1 cellular context compared by ENCODE assay signal in the genomic region with DNA sequence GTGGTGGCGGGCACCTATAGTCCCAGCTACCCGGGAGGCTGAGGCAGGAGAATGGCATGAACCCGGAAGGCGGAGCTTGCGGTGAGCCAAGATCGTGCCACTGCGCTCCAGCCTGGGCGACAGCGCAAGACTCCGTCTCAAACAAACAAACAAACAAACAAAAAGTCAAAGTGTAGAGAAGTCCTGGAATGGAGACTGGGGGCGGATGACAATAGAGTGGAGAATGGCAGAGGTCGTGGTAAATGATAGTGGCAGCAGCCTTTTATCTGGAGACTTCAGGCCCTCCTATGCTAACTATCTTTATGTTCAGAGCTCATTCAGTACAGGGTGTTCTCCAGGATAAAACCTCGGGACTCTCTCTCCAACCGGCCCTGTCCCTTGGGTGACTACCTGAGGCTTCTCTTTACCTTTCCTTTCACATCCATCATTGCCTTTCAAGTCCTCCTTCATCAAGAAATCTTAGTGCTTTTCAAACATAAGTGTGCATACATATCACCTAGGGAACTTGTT.
TF ChIP-seq lines count a peak whose summit lies in the region.

No MANE protein-coding gene starts in this region.

TF ChIP-seq in K562, 482 proteins besides CTCF, POLR2A, EP300 and RAD21 (continued from another document and continues in another):
- TF ChIP-seq ZNF280B (CRISPR knock-in tag; IDR thresholded peaks at IDR 0.05): no peak
- no peak for TF ChIP-seq ZZZ3 (IDR thresholded peaks at IDR 0.05)
- no peak for TF ChIP-seq U2AF1 (optimal IDR thresholded peaks at IDR 0.05; ENCODE audit: low read depth, low read length)
- no peak for TF ChIP-seq MED1 (CRISPR knock-in tag; IDR thresholded peaks at IDR 0.05; ENCODE audit: borderline replicate concordance)
- no peak for TF ChIP-seq KAT7 (CRISPR knock-in tag; IDR thresholded peaks at IDR 0.05; ENCODE audit: borderline replicate concordance)
- TF ChIP-seq ZNF717 (CRISPR knock-in tag; IDR thresholded peaks at IDR 0.05): no peak
- TF ChIP-seq ZNF584 (CRISPR knock-in tag; IDR thresholded peaks at IDR 0.05; ENCODE audit: low read depth): no peak; the same call in 1 of the 2 replicates
- no peak for TF ChIP-seq XRCC5 (IDR thresholded peaks at IDR 0.05; ENCODE audit: low read depth, low read length)
- no peak for TF ChIP-seq ZNF740 (CRISPR knock-in tag; IDR thresholded peaks at IDR 0.05)
- peak in 1 of 2 experiments; percentile 4; a peak in 1 of 4 replicates for TF ChIP-seq ZNF740 (tag; IDR thresholded peaks at IDR 0.05)
- TF ChIP-seq COPS2 (conservative IDR thresholded peaks at IDR 0.05): no peak
- TF ChIP-seq TGIF2 (CRISPR knock-in tag; IDR thresholded peaks at IDR 0.05): no peak
- TF ChIP-seq E2F5 (CRISPR knock-in tag; IDR thresholded peaks at IDR 0.05): no peak
- TF ChIP-seq TOE1 (IDR thresholded peaks at IDR 0.05; ENCODE audit: borderline replicate concordance): peak; percentile 45; the same call in 1 of the 2 replicates
- TF ChIP-seq TOE1 (CRISPR knock-in tag; IDR thresholded peaks at IDR 0.05; ENCODE audit: borderline replicate concordance, low read depth): no peak
- peak; percentile 68 for TF ChIP-seq ZNF311 (CRISPR knock-in tag; IDR thresholded peaks at IDR 0.05)
- no peak for TF ChIP-seq ZNF282 (CRISPR knock-in tag; IDR thresholded peaks at IDR 0.05)
- TF ChIP-seq ZBTB11 (CRISPR knock-in tag; IDR thresholded peaks at IDR 0.05): peak in 1 of 3 experiments; percentile 87; a peak in 2 of 6 replicates
- peak; percentile 91; the same call in 1 of the 2 replicates for TF ChIP-seq NCOA1 (IDR thresholded peaks at IDR 0.05; ENCODE audit: low read depth)
- TF ChIP-seq, protein P1, sequence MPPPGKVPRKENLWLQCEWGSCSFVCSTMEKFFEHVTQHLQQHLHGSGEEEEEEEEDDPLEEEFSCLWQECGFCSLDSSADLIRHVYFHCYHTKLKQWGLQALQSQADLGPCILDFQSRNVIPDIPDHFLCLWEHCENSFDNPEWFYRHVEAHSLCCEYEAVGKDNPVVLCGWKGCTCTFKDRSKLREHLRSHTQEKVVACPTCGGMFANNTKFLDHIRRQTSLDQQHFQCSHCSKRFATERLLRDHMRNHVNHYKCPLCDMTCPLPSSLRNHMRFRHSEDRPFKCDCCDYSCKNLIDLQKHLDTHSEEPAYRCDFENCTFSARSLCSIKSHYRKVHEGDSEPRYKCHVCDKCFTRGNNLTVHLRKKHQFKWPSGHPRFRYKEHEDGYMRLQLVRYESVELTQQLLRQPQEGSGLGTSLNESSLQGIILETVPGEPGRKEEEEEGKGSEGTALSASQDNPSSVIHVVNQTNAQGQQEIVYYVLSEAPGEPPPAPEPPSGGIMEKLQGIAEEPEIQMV (tag; conservative IDR thresholded peaks at IDR 0.05; ENCODE audit: low read depth): no peak; the same call in 1 of the 2 replicates
- peak; percentile 71; the same call in 1 of the 2 replicates for TF ChIP-seq RNF2 (IDR thresholded peaks at IDR 0.05)
- TF ChIP-seq SRF (CRISPR knock-in tag; IDR thresholded peaks at IDR 0.05): no peak
- TF ChIP-seq HDAC1 (IDR thresholded peaks at IDR 0.05): peak; percentile 86 to 93; a peak in 3 of 4 replicates
- TF ChIP-seq, protein P2, sequence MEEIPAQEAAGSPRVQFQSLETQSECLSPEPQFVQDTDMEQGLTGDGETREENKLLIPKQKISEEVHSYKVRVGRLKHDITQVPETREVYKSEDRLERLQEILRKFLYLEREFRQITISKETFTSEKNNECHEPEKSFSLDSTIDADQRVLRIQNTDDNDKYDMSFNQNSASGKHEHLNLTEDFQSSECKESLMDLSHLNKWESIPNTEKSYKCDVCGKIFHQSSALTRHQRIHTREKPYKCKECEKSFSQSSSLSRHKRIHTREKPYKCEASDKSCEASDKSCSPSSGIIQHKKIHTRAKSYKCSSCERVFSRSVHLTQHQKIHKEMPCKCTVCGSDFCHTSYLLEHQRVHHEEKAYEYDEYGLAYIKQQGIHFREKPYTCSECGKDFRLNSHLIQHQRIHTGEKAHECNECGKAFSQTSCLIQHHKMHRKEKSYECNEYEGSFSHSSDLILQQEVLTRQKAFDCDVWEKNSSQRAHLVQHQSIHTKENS (CRISPR knock-in tag; IDR thresholded peaks at IDR 0.05): no peak
- TF ChIP-seq MECOM (CRISPR knock-in tag; IDR thresholded peaks at IDR 0.05): peak; percentile 92
- no peak for TF ChIP-seq E2F6 (IDR thresholded peaks at IDR 0.05; ENCODE audit: borderline replicate concordance in 1 of 2, extremely low read depth in 1 of 2, insufficient read depth in 1 of 2, insufficient read length in 1 of 2, low read depth in 1 of 2, low read length in 1 of 2, poor library complexity in 1 of 2, severe bottlenecking in 1 of 2)
- peak; percentile 52; the same call in 1 of the 2 replicates for TF ChIP-seq ZNF644 (tag; IDR thresholded peaks at IDR 0.05; ENCODE audit: low read depth)
- peak; percentile 96 for TF ChIP-seq NCOA4 (IDR thresholded peaks at IDR 0.05; ENCODE audit: partially characterized antibody)
- peak; percentile 40; the same call in 1 of the 2 replicates for TF ChIP-seq RAD51 (IDR thresholded peaks at IDR 0.05; ENCODE audit: borderline replicate concordance, low read depth)
- TF ChIP-seq E2F4 (CRISPR knock-in tag; IDR thresholded peaks at IDR 0.05; ENCODE audit: low read depth): no peak
- 0 out of 2 replicates have a peak, but pooled peaks have one; percentile 59 for TF ChIP-seq ZNF696 (CRISPR knock-in tag; conservative IDR thresholded peaks at IDR 0.05)
- TF ChIP-seq GABPA (tag; conservative IDR thresholded peaks at IDR 0.05; ENCODE audit: low read depth): no peak
- TF ChIP-seq, protein P3, sequence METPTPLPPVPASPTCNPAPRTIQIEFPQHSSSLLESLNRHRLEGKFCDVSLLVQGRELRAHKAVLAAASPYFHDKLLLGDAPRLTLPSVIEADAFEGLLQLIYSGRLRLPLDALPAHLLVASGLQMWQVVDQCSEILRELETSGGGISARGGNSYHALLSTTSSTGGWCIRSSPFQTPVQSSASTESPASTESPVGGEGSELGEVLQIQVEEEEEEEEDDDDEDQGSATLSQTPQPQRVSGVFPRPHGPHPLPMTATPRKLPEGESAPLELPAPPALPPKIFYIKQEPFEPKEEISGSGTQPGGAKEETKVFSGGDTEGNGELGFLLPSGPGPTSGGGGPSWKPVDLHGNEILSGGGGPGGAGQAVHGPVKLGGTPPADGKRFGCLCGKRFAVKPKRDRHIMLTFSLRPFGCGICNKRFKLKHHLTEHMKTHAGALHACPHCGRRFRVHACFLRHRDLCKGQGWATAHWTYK (CRISPR knock-in tag; IDR thresholded peaks at IDR 0.05): peak; percentile 87
- TF ChIP-seq ZNF197 (CRISPR knock-in tag; IDR thresholded peaks at IDR 0.05; ENCODE audit: low read depth): 0 out of 2 replicates have a peak, but pooled peaks have one; percentile 33
- peak; percentile 100 for TF ChIP-seq NCOR1 (IDR thresholded peaks at IDR 0.05)
- no peak for TF ChIP-seq TBP (optimal IDR thresholded peaks at IDR 0.05; ENCODE audit: low read depth, low read length)
- TF ChIP-seq SREBF1 (IDR thresholded peaks at IDR 0.05; ENCODE audit: borderline replicate concordance, low read depth, low read length): no peak
- TF ChIP-seq KAT8 (IDR thresholded peaks at IDR 0.05; ENCODE audit: low read depth): 0 out of 2 replicates have a peak, but pooled peaks have one; percentile 19
- peak; percentile 55; the same call in 1 of the 2 replicates for TF ChIP-seq ZNF444 (CRISPR knock-in tag; IDR thresholded peaks at IDR 0.05)
- TF ChIP-seq HDAC2 (IDR thresholded peaks at IDR 0.05): peak; percentile 96
- no peak; the same call in 1 of the 2 replicates for TF ChIP-seq ZBTB7A (IDR thresholded peaks at IDR 0.05; ENCODE audit: borderline replicate concordance, control insufficient read depth, low read depth, low read length)
- peak; percentile 85 for TF ChIP-seq MEIS2 (IDR thresholded peaks at IDR 0.05; ENCODE audit: partially characterized antibody)
- no peak for TF ChIP-seq EWSR1 (IDR thresholded peaks at IDR 0.05; ENCODE audit: borderline replicate concordance, low read depth, partially characterized antibody)
- TF ChIP-seq, protein P4, sequence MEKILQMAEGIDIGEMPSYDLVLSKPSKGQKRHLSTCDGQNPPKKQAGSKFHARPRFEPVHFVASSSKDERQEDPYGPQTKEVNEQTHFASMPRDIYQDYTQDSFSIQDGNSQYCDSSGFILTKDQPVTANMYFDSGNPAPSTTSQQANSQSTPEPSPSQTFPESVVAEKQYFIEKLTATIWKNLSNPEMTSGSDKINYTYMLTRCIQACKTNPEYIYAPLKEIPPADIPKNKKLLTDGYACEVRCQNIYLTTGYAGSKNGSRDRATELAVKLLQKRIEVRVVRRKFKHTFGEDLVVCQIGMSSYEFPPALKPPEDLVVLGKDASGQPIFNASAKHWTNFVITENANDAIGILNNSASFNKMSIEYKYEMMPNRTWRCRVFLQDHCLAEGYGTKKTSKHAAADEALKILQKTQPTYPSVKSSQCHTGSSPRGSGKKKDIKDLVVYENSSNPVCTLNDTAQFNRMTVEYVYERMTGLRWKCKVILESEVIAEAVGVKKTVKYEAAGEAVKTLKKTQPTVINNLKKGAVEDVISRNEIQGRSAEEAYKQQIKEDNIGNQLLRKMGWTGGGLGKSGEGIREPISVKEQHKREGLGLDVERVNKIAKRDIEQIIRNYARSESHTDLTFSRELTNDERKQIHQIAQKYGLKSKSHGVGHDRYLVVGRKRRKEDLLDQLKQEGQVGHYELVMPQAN (IDR thresholded peaks at IDR 0.05; ENCODE audit: borderline replicate concordance): 0 out of 2 replicates have a peak, but pooled peaks have one; percentile 16
- peak; percentile 65; the same call in 1 of the 2 replicates for TF ChIP-seq MEF2D (tag; conservative IDR thresholded peaks at IDR 0.05; ENCODE audit: low read depth)
- TF ChIP-seq BRD9 (IDR thresholded peaks at IDR 0.05; ENCODE audit: low read depth, partially characterized antibody): peak; percentile 80
